Comparison of ENCODE assay signal across 13 cellular contexts in genomic region chr11:1341928-1342524, GRCh38. TPM values are rescaled to one million over a fixed set of nuclear protein-coding genes. Genes with fewer than 3 reads are reported as not detected.
DNase-seq lines count a peak whose midpoint lies in the region; ATAC-seq and TF ChIP-seq lines count a peak whose summit lies in the region.
"Had no signal": no experiment of that assay in that cellular context is flagged by ENCODE, and none has a peak within 500 bp of the region (broad histone marks: within the 10 kb centered on the region; RNA-seq: fewer than 3 reads in every experiment).

No MANE protein-coding gene starts in this region.

- H3K36me3 ChIP-seq in PC-3 (ENCODE audit: low read depth, low read length) = no peaks in the 10 kb centered on the region
- no peaks in the 10 kb centered on the region for H3K36me3 ChIP-seq in sigmoid colon

- H3K9me3 Mint-ChIP-seq in activated naive CD8-positive, alpha-beta T cell treated with anti-CD3 and anti-CD28 coated beads for 36 hours = peaks cover 3% of the 10 kb centered on the region
- H3K9me3 Mint-ChIP-seq in MCF 10A (ENCODE audit: unreplicated experiment) = peaks cover 8% of the 10 kb centered on the region

- H4K20me1 ChIP-seq in PC-3 (ENCODE audit: low read length) = no peaks in the 10 kb centered on the region

- peaks cover 9% of the 10 kb centered on the region for H3K27me3 Mint-ChIP-seq in activated naive CD8-positive, alpha-beta T cell treated with anti-CD3 and anti-CD28 coated beads for 36 hours
- peaks cover 24% of the 10 kb centered on the region for H3K27me3 Mint-ChIP-seq in MCF 10A (ENCODE audit: insufficient read depth, unreplicated experiment)

- H3K27ac Mint-ChIP-seq in activated naive CD8-positive, alpha-beta T cell treated with anti-CD3 and anti-CD28 coated beads for 36 hours = no peak overlapping the region
- no peak overlapping the region for H3K27ac Mint-ChIP-seq in MCF 10A (ENCODE audit: low read depth, unreplicated experiment)

- 33 to 50% methylated on average over 17 of the region's 17 CpGs for WGBS in sigmoid colon, 2 donors

- no peak overlapping the region for H3K4me3 Mint-ChIP-seq in activated naive CD8-positive, alpha-beta T cell treated with anti-CD3 and anti-CD28 coated beads for 36 hours
- no peak overlapping the region for H3K4me3 Mint-ChIP-seq in MCF 10A (ENCODE audit: unreplicated experiment)
- H3K4me3 Mint-ChIP-seq: neural crest cell had no signal

- CTCF ChIA-PET in PC-3 (lab: Charles Lee) = no interaction called here
- CTCF ChIA-PET in MCF 10A (lab: Yijun Ruan, JAX) = no interaction called here

- peaks cover 2% of the 10 kb centered on the region for H3K36me3 Mint-ChIP-seq in activated naive CD8-positive, alpha-beta T cell treated with anti-CD3 and anti-CD28 coated beads for 36 hours
- H3K36me3 Mint-ChIP-seq in MCF 10A (ENCODE audit: insufficient read depth, unreplicated experiment) = no peaks in the 10 kb centered on the region

- no peak for TF ChIP-seq EP300 in sigmoid colon (IDR thresholded peaks at IDR 0.05)

- DNase-seq in NCI-H526 (lab: John Stamatoyannopoulos, UW) (peak; percentile 58 to 72), NCI-H526 treated with DMSO at 0.1 percent for 48 hours (lab: John Stamatoyannopoulos, UW) (no peak), PC-3 (peak; percentile 4), fibroblast of peridontal ligament (ENCODE audit: extremely low read depth) (peak; percentile 7), sigmoid colon (peak; percentile 50), LoVo (ENCODE audit: low spot score) (no peak), MCF 10A (ENCODE audit: unreplicated experiment) (no peak)
- DNase-seq in activated naive CD8-positive, alpha-beta T cell treated with anti-CD3 and anti-CD28 coated beads for 36 hours = no peak
- DNase-seq: activated CD4-positive, CD25-positive, alpha-beta regulatory T cell treated with anti-CD3 and anti-CD28 coated beads, Interleukin-2, amount 50 U/mL, for 72 hours; activated naive CD4-positive, alpha-beta T cell treated with anti-CD3 and anti-CD28 coated beads, Interleukin-2, amount 50 U/mL, for 16 hours; effector memory CD4-positive, alpha-beta T cell; stimulated activated CD4-positive, alpha-beta T cell treated with anti-CD3 and anti-CD28 coated beads, Interleukin-4, amount 100 ng/mL, for 1 hour had no signal

- H3K4me3 ChIP-seq in PC-3 (ENCODE audit: low read length) (no peak overlapping the region), sigmoid colon (no peak overlapping the region)

- no peak overlapping the region for H3K27ac ChIP-seq in PC-3 (ENCODE audit: low read length)
- H3K27ac ChIP-seq in sigmoid colon = peak overlapping the region in 1 of 4 donors; percentile 5

- BruUV-seq in PC-3 (replicated peaks; lab: Mats Ljungman, UMichigan) = no TSS peak
- no TSS peak for BruUV-seq in MCF 10A (replicated peaks; lab: Mats Ljungman, UMichigan)

- TF ChIP-seq POLR2A in sigmoid colon (IDR thresholded peaks at IDR 0.05) = no peak

- H3K27me3 ChIP-seq in PC-3 (ENCODE audit: low read length) = no peaks in the 10 kb centered on the region
- H3K27me3 ChIP-seq in sigmoid colon = no peaks in the 10 kb centered on the region

- no peak overlapping the region for H3K9ac ChIP-seq in PC-3 (ENCODE audit: low read length)

- peak; percentile 27 for ATAC-seq in PC-3

- H3K4me2 ChIP-seq in PC-3 (ENCODE audit: low read length) = no peak overlapping the region

- no peaks in the 10 kb centered on the region for H3K9me2 ChIP-seq in PC-3 (replicated peaks; ENCODE audit: low read length)

- intact Hi-C loops in PC-3 (cut with micrococcal nuclease) = no loop called here
- intact Hi-C loops in sigmoid colon (cut with DNase I) = no loop called here
- intact Hi-C loops in MCF 10A (cut with micrococcal nuclease) = no loop called here

- no peaks in the 10 kb centered on the region for H3F3A ChIP-seq in PC-3 (ENCODE audit: low read length, unreplicated experiment)

- H3K9me3 ChIP-seq in PC-3 (ENCODE audit: low read length) = no peaks in the 10 kb centered on the region
- H3K9me3 ChIP-seq in sigmoid colon = no peaks in the 10 kb centered on the region

- H3K4me1 Mint-ChIP-seq in activated naive CD8-positive, alpha-beta T cell treated with anti-CD3 and anti-CD28 coated beads for 36 hours = peaks cover 3% of the 10 kb centered on the region
- peaks cover 7% of the 10 kb centered on the region for H3K4me1 Mint-ChIP-seq in MCF 10A (ENCODE audit: insufficient read depth, unreplicated experiment)

- H2AFZ ChIP-seq in PC-3 (ENCODE audit: low read length) = no peak overlapping the region

- no peaks in the 10 kb centered on the region for H3K4me1 ChIP-seq in PC-3 (ENCODE audit: insufficient read depth, low read length)
- H3K4me1 ChIP-seq in sigmoid colon = peaks cover 0 to 9% (median 4%) of the 10 kb centered on the region in 4 donors

- POLR2A ChIA-PET in PC-3 (lab: Charles Lee; ENCODE audit: unreplicated experiment) = no interaction called here
- POLR2A ChIA-PET in MCF 10A (lab: Yijun Ruan, JAX) = interaction anchor here (1.2 kb wide), 1 partner anchor 19 kb away, joined by 4 read pairs; no protein-coding TSS in a partner anchor

- no peak for TF ChIP-seq CTCF in PC-3 (conservative IDR thresholded peaks at IDR 0.05; ENCODE audit: low read depth, low read length)
- no peak for TF ChIP-seq CTCF in sigmoid colon (IDR thresholded peaks at IDR 0.05)
- TF ChIP-seq CTCF in MCF 10A (IDR thresholded peaks at IDR 0.05; ENCODE audit: unreplicated experiment) = no peak

- no peaks in the 10 kb centered on the region for H3K79me2 ChIP-seq in PC-3 (ENCODE audit: low read length)

RNA-seq across cellular contexts. Expression of gene TOLLIP, which starts 32.6 kb away (rescaled TPM):
- total RNA-seq in PC-3 (2014; rRNA removed) (36.1 and 43.2 TPM in 2 replicates), sigmoid colon (10 to 100 TPM; 25.0 to 39.1 (median 36.0) TPM), MCF 10A (2022) (58.5 and 58.8 TPM in 2 replicates)
- polyA plus RNA-seq in sigmoid colon = 10 to 100 TPM; 27.0 to 41.2 (median 36.9) TPM
- 10 to 100 TPM; 32.8 to 36.0 TPM for total RNA-seq in activated naive CD8-positive, alpha-beta T cell treated with anti-CD3 and anti-CD28 coated beads for 36 hours

RNA-seq across cellular contexts. Expression of gene BRSK2, which starts 47.7 kb away (rescaled TPM):
- total RNA-seq in PC-3 (2014; rRNA removed) (1.2 and 2.8 TPM in 2 replicates), sigmoid colon (1 to 10 TPM; 1.8 to 3.2 (median 2.4) TPM), MCF 10A (2022) (0.34 and 0.44 TPM in 2 replicates)
- 1 to 10 TPM in 1 of 3 donors, not detected in 2; 1.7 TPM for polyA plus RNA-seq in sigmoid colon
- total RNA-seq in activated naive CD8-positive, alpha-beta T cell treated with anti-CD3 and anti-CD28 coated beads for 36 hours = under 1 TPM; 0.46 to 0.97 TPM

Comparison
In these comparisons a context has a peak if more than half of its experiments do, and no peak if none do; other contexts are left out.
1. DNase-seq: peak in NCI-H526 (2 of 2), PC-3 (single experiment), fibroblast of peridontal ligament (single experiment) and sigmoid colon (single experiment); none in NCI-H526 treated with DMSO at 0.1 percent for 48 hours (single experiment), LoVo (single experiment), activated naive CD8-positive, alpha-beta T cell treated with anti-CD3 and anti-CD28 coated beads for 36 hours (single experiment) and MCF 10A (single experiment).